7 cellular contexts compared by ENCODE assay signal in the genomic region with DNA sequence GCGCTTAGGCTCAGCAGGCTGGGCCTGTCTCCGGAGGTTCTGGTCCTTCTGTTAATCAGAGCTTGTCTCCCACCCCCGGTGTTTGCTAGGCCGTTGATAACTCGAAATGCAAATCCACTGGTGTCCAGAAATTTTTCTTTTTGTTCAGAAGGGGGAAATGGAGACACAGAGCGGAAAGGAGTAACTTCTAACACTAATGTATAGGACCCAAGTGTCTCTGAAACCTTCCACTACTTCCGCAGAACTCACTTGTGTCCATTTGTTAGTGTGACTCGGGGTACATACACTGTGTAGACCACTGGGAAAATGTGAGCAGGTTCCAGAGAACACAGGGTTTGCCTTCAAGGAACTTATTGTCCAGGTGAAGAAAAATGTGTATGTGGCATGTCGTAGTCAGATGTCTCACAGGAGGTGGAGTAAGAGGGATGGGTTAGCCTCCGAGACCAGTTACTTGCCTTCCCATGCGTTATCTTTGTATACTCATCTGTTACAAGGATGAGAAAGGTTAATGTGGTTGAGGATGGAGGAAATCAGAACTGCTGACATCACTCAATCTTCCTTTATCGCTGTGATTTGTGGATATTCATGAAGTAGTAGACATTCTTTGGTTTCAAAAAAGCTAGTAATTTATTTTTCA. TPM values are rescaled to one million over a fixed set of nuclear protein-coding genes. Genes with fewer than 3 reads are reported as not detected.
DNase-seq lines count a peak whose midpoint lies in the region; ATAC-seq and TF ChIP-seq lines count a peak whose summit lies in the region.

No MANE protein-coding gene starts in this region.

- no peaks in the 10 kb centered on the region for H3K27me3 ChIP-seq in left ventricle myocardium inferior (ENCODE audit: low read depth)

- peak overlapping the region; percentile 87 to 96 for H3K27ac Mint-ChIP-seq in activated naive CD4-positive, alpha-beta T cell treated with anti-CD3 and anti-CD28 coated beads, Interleukin-2, amount 50 U/mL, for 72 hours

- intact Hi-C loops in left ventricle myocardium inferior (cut with micrococcal nuclease) (no loop called here), posterior cingulate gyrus (cut with DNase I) (no loop called here)

- CTCF ChIA-PET in HEK293T (lab: Yijun Ruan, JAX), result interaction anchor here (1.0 kb wide), 1 partner anchor 19 kb away, joined by 3 read pairs; no protein-coding TSS in a partner anchor

- DNase-seq in GM12865 (ENCODE audit: low read depth) (peak; percentile 46), HEK293T (ENCODE audit: extremely low spot score) (peak; percentile 20), NCI-H69 (lab: John Stamatoyannopoulos, UW) (peak; percentile 51), left ventricle myocardium inferior (no peak), pulmonary artery endothelial cell (ENCODE audit: low read depth, low spot score) (peak; percentile 44), posterior cingulate gyrus (no peak)
- DNase-seq in activated naive CD4-positive, alpha-beta T cell treated with anti-CD3 and anti-CD28 coated beads, Interleukin-2, amount 50 U/mL, for 72 hours (ENCODE audit: low spot score in 2 of 2), result peak in 1 of 2 donors; percentile 22

- H3K4me3 ChIP-seq in GM12865 (ENCODE audit: low read depth, low read length) (peak overlapping the region; percentile 93), left ventricle myocardium inferior (peak overlapping the region; percentile 97)

- no peaks in the 10 kb centered on the region for H3K36me3 ChIP-seq in left ventricle myocardium inferior

- H3K9me3 ChIP-seq in left ventricle myocardium inferior (replicated peaks), result no peaks in the 10 kb centered on the region

- POLR2A ChIA-PET in HEK293T (lab: Yijun Ruan, JAX), result interaction anchor here (0.8 to 1.5 kb wide), 5 partner anchors 21 to 297 kb away, joined by 3 to 9 read pairs (median 4); no protein-coding TSS in a partner anchor

- TF ChIP-seq CTCF in GM12865 (IDR thresholded peaks at IDR 0.05; ENCODE audit: insufficient read depth, low read depth, low read length, missing control alignments) (no peak), left ventricle myocardium inferior (IDR thresholded peaks at IDR 0.05; ENCODE audit: borderline replicate concordance) (no peak)

- peak overlapping the region; percentile 98 for H3K27ac ChIP-seq in left ventricle myocardium inferior (replicated peaks)

- peaks cover 7 to 14% of the 10 kb centered on the region in 2 donors for H3K36me3 Mint-ChIP-seq in activated naive CD4-positive, alpha-beta T cell treated with anti-CD3 and anti-CD28 coated beads, Interleukin-2, amount 50 U/mL, for 72 hours

- H3K4me1 ChIP-seq in left ventricle myocardium inferior, result peaks cover 64% of the 10 kb centered on the region

- peak; percentile 75 to 90 for ATAC-seq in activated naive CD4-positive, alpha-beta T cell treated with anti-CD3 and anti-CD28 coated beads, Interleukin-2, amount 50 U/mL, for 72 hours

- H3K9me3 Mint-ChIP-seq in activated naive CD4-positive, alpha-beta T cell treated with anti-CD3 and anti-CD28 coated beads, Interleukin-2, amount 50 U/mL, for 72 hours, result no peaks in the 10 kb centered on the region

TF ChIP-seq in HEK293T, 16 proteins besides CTCF, POLR2A, EP300 and RAD21:
- TF ChIP-seq SUZ12 (IDR thresholded peaks at IDR 0.05) (no peak), SP1 (IDR thresholded peaks at IDR 0.05) (no peak), TARDBP (IDR thresholded peaks at IDR 0.05) (no peak), HDGF (IDR thresholded peaks at IDR 0.05; ENCODE audit: borderline replicate concordance) (no peak), BHLHE40 (IDR thresholded peaks at IDR 0.05; ENCODE audit: borderline replicate concordance) (no peak), CTBP1 (IDR thresholded peaks at IDR 0.05; ENCODE audit: borderline replicate concordance) (no peak), L3MBTL2 (conservative IDR thresholded peaks at IDR 0.05) (no peak), NFRKB (IDR thresholded peaks at IDR 0.05) (no peak), FOXA1 (IDR thresholded peaks at IDR 0.05) (no peak), ARNT (IDR thresholded peaks at IDR 0.05) (no peak)
- TF ChIP-seq, protein P1, sequence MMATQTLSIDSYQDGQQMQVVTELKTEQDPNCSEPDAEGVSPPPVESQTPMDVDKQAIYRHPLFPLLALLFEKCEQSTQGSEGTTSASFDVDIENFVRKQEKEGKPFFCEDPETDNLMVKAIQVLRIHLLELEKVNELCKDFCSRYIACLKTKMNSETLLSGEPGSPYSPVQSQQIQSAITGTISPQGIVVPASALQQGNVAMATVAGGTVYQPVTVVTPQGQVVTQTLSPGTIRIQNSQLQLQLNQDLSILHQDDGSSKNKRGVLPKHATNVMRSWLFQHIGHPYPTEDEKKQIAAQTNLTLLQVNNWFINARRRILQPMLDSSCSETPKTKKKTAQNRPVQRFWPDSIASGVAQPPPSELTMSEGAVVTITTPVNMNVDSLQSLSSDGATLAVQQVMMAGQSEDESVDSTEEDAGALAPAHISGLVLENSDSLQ (IDR thresholded peaks at IDR 0.05), result no peak

RNA-seq across cellular contexts. Expression of a gene that starts 0.8 kb away (rescaled TPM):
- total RNA-seq in activated naive CD4-positive, alpha-beta T cell treated with anti-CD3 and anti-CD28 coated beads, Interleukin-2, amount 50 U/mL, for 72 hours, result 100 to 1,000 TPM; 134 to 180 TPM
- 99.4 TPM for total RNA-seq in left ventricle myocardium inferior
- 130 and 149 TPM in 2 replicates for total RNA-seq in pulmonary artery endothelial cell

RNA-seq across cellular contexts. Expression of a gene that starts 7.3 kb away (rescaled TPM):
- 10 to 100 TPM in 1 of 2 donors, 1 to 10 TPM in 1; 8.1 to 14.4 TPM for total RNA-seq in activated naive CD4-positive, alpha-beta T cell treated with anti-CD3 and anti-CD28 coated beads, Interleukin-2, amount 50 U/mL, for 72 hours
- total RNA-seq in left ventricle myocardium inferior (26.0 TPM), pulmonary artery endothelial cell (25.5 and 33.6 TPM in 2 replicates)

RNA-seq across cellular contexts. Expression of a gene that starts 34.4 kb away (rescaled TPM):
- total RNA-seq in activated naive CD4-positive, alpha-beta T cell treated with anti-CD3 and anti-CD28 coated beads, Interleukin-2, amount 50 U/mL, for 72 hours, result 1 to 10 TPM; 5.1 to 5.7 TPM
- total RNA-seq in left ventricle myocardium inferior (102 TPM), pulmonary artery endothelial cell (67.0 and 79.3 TPM in 2 replicates)

RNA-seq across cellular contexts. Expression of a gene that starts 42.0 kb away (rescaled TPM):
- 10 to 100 TPM in 1 of 2 donors, 1 to 10 TPM in 1; 9.4 to 20.5 TPM for total RNA-seq in activated naive CD4-positive, alpha-beta T cell treated with anti-CD3 and anti-CD28 coated beads, Interleukin-2, amount 50 U/mL, for 72 hours
- total RNA-seq in left ventricle myocardium inferior (7.8 TPM), pulmonary artery endothelial cell (17.7 and 18.7 TPM in 2 replicates)

RNA-seq across cellular contexts. Expression of a gene that starts 45.8 kb away (rescaled TPM):
- total RNA-seq in activated naive CD4-positive, alpha-beta T cell treated with anti-CD3 and anti-CD28 coated beads, Interleukin-2, amount 50 U/mL, for 72 hours, result under 1 TPM; 0.52 to 0.93 TPM
- total RNA-seq in left ventricle myocardium inferior (1.1 TPM), pulmonary artery endothelial cell (0.40 and 1.3 TPM in 2 replicates)

Comparison
In these comparisons a context has a peak if more than half of its experiments do, and no peak if none do; other contexts are left out.
1. DNase-seq: peak in GM12865 (single experiment), HEK293T (single experiment), NCI-H69 (single experiment) and pulmonary artery endothelial cell (single experiment); none in left ventricle myocardium inferior (single experiment) and posterior cingulate gyrus (0 of 10).
2. RNA of a gene that starts 34.4 kb away (total RNA-seq): 102 TPM in left ventricle myocardium inferior (single experiment) and 67.0 to 79.3 TPM in pulmonary artery endothelial cell; 5.1 to 5.7 TPM in activated naive CD4-positive, alpha-beta T cell treated with anti-CD3 and anti-CD28 coated beads, Interleukin-2, amount 50 U/mL, for 72 hours; every median in the first group is over 10 times any median in the second.